Comparison of ENCODE assay signal across 26 cellular contexts in genomic region chr6:95227301-95227700, GRCh38.
A peak's percentile ranks its signal among the peaks of the same experiment; 100 is the strongest.
DNase-seq lines count a peak whose midpoint lies in the region; ATAC-seq and TF ChIP-seq lines count a peak whose summit lies in the region.
"Had no signal": no experiment of that assay in that cellular context is flagged by ENCODE, and none has a peak within 500 bp of the region (broad histone marks: within the 10 kb centered on the region; RNA-seq: fewer than 3 reads in every experiment).

No MANE protein-coding gene starts in this region.

- H3K27ac ChIP-seq in neural cell (ENCODE audit: low read length) = no peak overlapping the region
- no peak overlapping the region for H3K27ac ChIP-seq in heart right ventricle
- H3K27ac ChIP-seq: colonic mucosa, epithelial cell of prostate, transverse colon had no signal

- no peaks in the 10 kb centered on the region for H3K36me3 ChIP-seq in neural cell (ENCODE audit: insufficient read depth, low read length)
- H3K36me3 ChIP-seq in heart right ventricle = no peaks in the 10 kb centered on the region
- H3K36me3 ChIP-seq: colonic mucosa, transverse colon had no signal

- no peaks in the 10 kb centered on the region for H3K79me2 ChIP-seq in neural cell (replicated peaks; ENCODE audit: insufficient read depth, low read length)

- TF ChIP-seq CTCF in neural cell (IDR thresholded peaks at IDR 0.05; ENCODE audit: poor library complexity, severe bottlenecking) (no peak), heart right ventricle (IDR thresholded peaks at IDR 0.05) (no peak)

- intact Hi-C loops in heart right ventricle (cut with DNase I) = no loop called here

- ATAC-seq in T-helper 17 cell = no peak
- ATAC-seq in GM19351 (IDR thresholded peaks at IDR 0.05; ENCODE audit: unreplicated experiment) = no peak
- no peak for ATAC-seq in heart right ventricle
- ATAC-seq: activated CD8-positive, alpha-beta T cell treated with anti-CD3 and anti-CD28 coated beads for 36 hours; activated naive CD4-positive, alpha-beta T cell treated with anti-CD3 and anti-CD28 coated beads, Interleukin-2, amount 50 U/mL, for 72 hours; CD8-positive, alpha-beta T cell; T-cell had no signal

- peaks cover 5% of the 10 kb centered on the region for H3K27me3 Mint-ChIP-seq in T-helper 17 cell
- H3K27me3 Mint-ChIP-seq: activated CD8-positive, alpha-beta T cell treated with anti-CD3 and anti-CD28 coated beads for 36 hours; T-cell had no signal

- H3K9me3 ChIP-seq in neural cell (ENCODE audit: low read length) (no peaks in the 10 kb centered on the region), T-helper 17 cell (ENCODE audit: control insufficient read depth, low read length, poor library complexity, severe bottlenecking) (no peaks in the 10 kb centered on the region), heart right ventricle (no peaks in the 10 kb centered on the region)
- H3K9me3 ChIP-seq: colonic mucosa, transverse colon had no signal

- H3K4me3 ChIP-seq in neural cell (ENCODE audit: low read length) (no peak overlapping the region), heart right ventricle (no peak overlapping the region)
- H3K4me3 ChIP-seq: colonic mucosa, transverse colon had no signal

- H3K27ac Mint-ChIP-seq in T-helper 17 cell = no peak overlapping the region
- H3K27ac Mint-ChIP-seq: activated CD8-positive, alpha-beta T cell treated with anti-CD3 and anti-CD28 coated beads for 36 hours; activated naive CD4-positive, alpha-beta T cell treated with anti-CD3 and anti-CD28 coated beads, Interleukin-2, amount 50 U/mL, for 72 hours; activated T-helper 2 cell treated with anti-CD3 and anti-CD28 coated beads, Interferon-gamma antibody, Interleukin-2, Interleukin-4, amounts not matched to agents 10 μg/mL and 5 μg/mL and 100 μg/mL, durations not matched to agents 14 hours and 24 hours and 36 hours; CD8-positive, alpha-beta T cell; naive B cell; T-cell had no signal

- no peak overlapping the region for H2AFZ ChIP-seq in neural cell (ENCODE audit: low read depth, low read length)

- H4K20me1 ChIP-seq in neural cell (ENCODE audit: insufficient read depth) = no peaks in the 10 kb centered on the region

- H3K4me1 Mint-ChIP-seq in T-helper 17 cell = no peaks in the 10 kb centered on the region
- H3K4me1 Mint-ChIP-seq: naive B cell, T-cell had no signal

- no peaks in the 10 kb centered on the region for H3K9me2 ChIP-seq in neural cell (ENCODE audit: insufficient read depth, low read length)

- no peaks in the 10 kb centered on the region for H3K36me3 Mint-ChIP-seq in T-helper 17 cell (ENCODE audit: low read depth)
- H3K36me3 Mint-ChIP-seq: activated naive CD4-positive, alpha-beta T cell treated with anti-CD3 and anti-CD28 coated beads, Interleukin-2, amount 50 U/mL, for 72 hours; CD8-positive, alpha-beta T cell; naive B cell; T-cell had no signal

- H3K4me2 ChIP-seq in neural cell (ENCODE audit: low read length) = peak overlapping the region; percentile 1

- H3K9ac ChIP-seq in neural cell (ENCODE audit: low read length) = no peak overlapping the region

- no peak for TF ChIP-seq EP300 in neural cell (conservative IDR thresholded peaks at IDR 0.05; ENCODE audit: poor library complexity, severe bottlenecking)

- DNase-seq in NCI-H1092 treated with DMSO at 0.1 percent for 48 hours (lab: John Stamatoyannopoulos, UW) (peak; percentile 72), NCI-H1092 (lab: John Stamatoyannopoulos, UW) (no peak), NCI-H1105 treated with DMSO at 0.1 percent for 48 hours (lab: John Stamatoyannopoulos, UW) (peak; percentile 70), NCI-H69 (lab: John Stamatoyannopoulos, UW) (peak; percentile 95), T-helper 17 cell (no peak), heart right ventricle (no peak)
- DNase-seq: activated CD8-positive, alpha-beta T cell treated with anti-CD3 and anti-CD28 coated beads for 36 hours; AML-193; CD8-positive, alpha-beta T cell; colonic mucosa; DMS53; effector CD8-positive, alpha-beta T cell; GDM1; glutamatergic neuron; H7; naive B cell; NCI-H1417 treated with DMSO at 0.1 percent for 48 hours; SIG-M5; stimulated activated CD4-positive, alpha-beta T cell treated with anti-CD3 and anti-CD28 coated beads, Interleukin-2, amount 100 ng/mL, for 24 hours; T-cell; transverse colon had no signal

- WGBS in heart right ventricle, 2 donors = 31 to 37% methylated on average over 5 of the region's 5 CpGs

- no peaks in the 10 kb centered on the region for H3K4me1 ChIP-seq in heart right ventricle
- H3K4me1 ChIP-seq: colonic mucosa had no signal

- no peaks in the 10 kb centered on the region for H3F3A ChIP-seq in neural cell (ENCODE audit: insufficient read depth, low read length, poor library complexity, severe bottlenecking)

- H3K27me3 ChIP-seq in neural cell (ENCODE audit: insufficient read depth, low read depth, low read length) (no peaks in the 10 kb centered on the region), heart right ventricle (peaks cover 0 to 12% (median 0%) of the 10 kb centered on the region in 7 donors)
- H3K27me3 ChIP-seq: colonic mucosa, transverse colon had no signal

- TF ChIP-seq RAD21 in neural cell (conservative IDR thresholded peaks at IDR 0.05) = no peak

- no peak overlapping the region for H3K4me3 Mint-ChIP-seq in T-helper 17 cell
- H3K4me3 Mint-ChIP-seq: activated CD8-positive, alpha-beta T cell treated with anti-CD3 and anti-CD28 coated beads for 36 hours; CD8-positive, alpha-beta T cell; naive B cell; T-cell had no signal

TF ChIP-seq in neural cell, 6 proteins besides CTCF, POLR2A, EP300 and RAD21:
- TF ChIP-seq POLR2AphosphoS5 (IDR thresholded peaks at IDR 0.05) (peak; percentile 43), MXI1 (conservative IDR thresholded peaks at IDR 0.05; ENCODE audit: poor library complexity, severe bottlenecking) (no peak)

Comparison
In these comparisons a context has a peak if more than half of its experiments do, and no peak if none do; other contexts are left out.
1. DNase-seq: peak in NCI-H1092 treated with DMSO at 0.1 percent for 48 hours (single experiment), NCI-H1105 treated with DMSO at 0.1 percent for 48 hours (single experiment) and NCI-H69 (single experiment); none in NCI-H1092 (single experiment), T-helper 17 cell (0 of 3) and heart right ventricle (0 of 2).